ENCODE assay signal across 14 cellular contexts in the genomic region with DNA sequence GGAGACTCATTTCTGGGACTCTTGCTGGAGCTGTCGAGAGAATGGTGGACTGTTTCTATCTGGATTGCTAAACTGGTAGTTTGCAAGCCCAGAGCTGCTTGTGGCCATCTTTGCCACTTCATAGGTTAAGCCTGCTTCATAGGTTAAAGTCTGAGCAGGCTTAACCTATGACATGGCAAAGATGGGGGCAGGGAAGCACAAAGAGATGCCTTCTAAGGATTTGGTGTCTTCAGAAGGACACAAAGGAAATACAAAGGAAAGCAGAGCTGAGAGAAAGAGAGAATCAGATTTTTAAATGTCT.
DNase-seq lines count a peak whose midpoint lies in the region; ATAC-seq and TF ChIP-seq lines count a peak whose summit lies in the region.
"Had no signal": no experiment of that assay in that cellular context is flagged by ENCODE, and none has a peak within 500 bp of the region (broad histone marks: within the 10 kb centered on the region; RNA-seq: fewer than 3 reads in every experiment).

No MANE protein-coding gene starts in this region.

- ATAC-seq in natural killer cell treated with Interleukin-12 subunit alpha and Interleukin-12 subunit beta and Interleukin-15 and Interleukin-18, amount 100 ng/mL, for 72 hours = no peak
- no peak for ATAC-seq in natural killer cell
- no peak for ATAC-seq in PC-3
- ATAC-seq in stimulated activated naive CD8-positive, alpha-beta T cell treated with anti-CD3 and anti-CD28 coated beads, Interleukin-15, amount 100 ng/mL, for 72 hours = no peak

- TF ChIP-seq CTCF in natural killer cell (IDR thresholded peaks at IDR 0.05) = no peak
- TF ChIP-seq CTCF in PC-3 (conservative IDR thresholded peaks at IDR 0.05; ENCODE audit: low read depth, low read length) = no peak
- no peak for TF ChIP-seq CTCF in fibroblast of lung (conservative IDR thresholded peaks at IDR 0.05 in 1 of 2, IDR thresholded peaks at IDR 0.05 in 1 of 2; ENCODE audit: low read depth in 1 of 2, low read length in 2 of 2)

- H3K79me2 ChIP-seq in PC-3 (ENCODE audit: low read length) (no peaks in the 10 kb centered on the region), fibroblast of lung (ENCODE audit: control insufficient read depth, insufficient read depth, low read length) (no peaks in the 10 kb centered on the region)

- intact Hi-C loops in natural killer cell (cut with micrococcal nuclease) = no loop called here
- intact Hi-C loops in PC-3 (cut with micrococcal nuclease) = no loop called here

- H2AFZ ChIP-seq in PC-3 (ENCODE audit: low read length) = peak overlapping the region; percentile 32
- H2AFZ ChIP-seq in fibroblast of lung (ENCODE audit: low read length) = peak overlapping the region; percentile 49

- H3K27ac Mint-ChIP-seq in natural killer cell treated with Interleukin-12 subunit alpha and Interleukin-12 subunit beta and Interleukin-15 and Interleukin-18, amount 100 ng/mL, for 72 hours = peak overlapping the region in 1 of 2 donors; percentile 24
- H3K27ac Mint-ChIP-seq in natural killer cell = no peak overlapping the region
- peak overlapping the region in 1 of 2 donors; percentile 34 for H3K27ac Mint-ChIP-seq in stimulated activated naive CD8-positive, alpha-beta T cell treated with anti-CD3 and anti-CD28 coated beads, Interleukin-15, amount 100 ng/mL, for 72 hours

- BruUV-seq in PC-3 (replicated peaks; lab: Mats Ljungman, UMichigan) = no TSS peak

- H3K4me1 Mint-ChIP-seq in natural killer cell treated with Interleukin-12 subunit alpha and Interleukin-12 subunit beta and Interleukin-15 and Interleukin-18, amount 100 ng/mL, for 72 hours (ENCODE audit: low read depth in 2 of 2) = peaks cover 5 to 13% of the 10 kb centered on the region in 2 donors
- no peaks in the 10 kb centered on the region for H3K4me1 Mint-ChIP-seq in natural killer cell
- peaks cover 29% of the 10 kb centered on the region for H3K4me1 Mint-ChIP-seq in stimulated activated naive CD8-positive, alpha-beta T cell treated with anti-CD3 and anti-CD28 coated beads, Interleukin-15, amount 100 ng/mL, for 72 hours

- H4K20me1 ChIP-seq in PC-3 (ENCODE audit: low read length) = no peaks in the 10 kb centered on the region
- H4K20me1 ChIP-seq in fibroblast of lung (ENCODE audit: control insufficient read depth, extremely low read depth, insufficient read depth, low read length) = no peaks in the 10 kb centered on the region

- POLR2A ChIA-PET in PC-3 (lab: Charles Lee; ENCODE audit: unreplicated experiment) = interaction anchor here (0.7 kb wide), 1 partner anchor 360 kb away, joined by 3 read pairs; no protein-coding TSS in a partner anchor

- H3K36me3 Mint-ChIP-seq in natural killer cell treated with Interleukin-12 subunit alpha and Interleukin-12 subunit beta and Interleukin-15 and Interleukin-18, amount 100 ng/mL, for 72 hours = peaks cover 12% of the 10 kb centered on the region
- no peaks in the 10 kb centered on the region for H3K36me3 Mint-ChIP-seq in natural killer cell

- CTCF ChIA-PET in PC-3 (lab: Charles Lee) = interaction anchor here (0.8 kb wide), 1 partner anchor 644 kb away, joined by 5 read pairs; no protein-coding TSS in a partner anchor

- no peaks in the 10 kb centered on the region for H3K9me2 ChIP-seq in PC-3 (replicated peaks; ENCODE audit: low read length)

- H3F3A ChIP-seq in PC-3 (ENCODE audit: low read length, unreplicated experiment) = no peaks in the 10 kb centered on the region

- H3K9me3 Mint-ChIP-seq in natural killer cell treated with Interleukin-12 subunit alpha and Interleukin-12 subunit beta and Interleukin-15 and Interleukin-18, amount 100 ng/mL, for 72 hours = peaks cover 3% of the 10 kb centered on the region
- H3K9me3 Mint-ChIP-seq in natural killer cell = peaks cover 2 to 4% of the 10 kb centered on the region in 2 donors
- peaks cover 15 to 18% of the 10 kb centered on the region in 2 donors for H3K9me3 Mint-ChIP-seq in stimulated activated naive CD8-positive, alpha-beta T cell treated with anti-CD3 and anti-CD28 coated beads, Interleukin-15, amount 100 ng/mL, for 72 hours

- H3K9ac ChIP-seq in PC-3 (ENCODE audit: low read length) (no peak overlapping the region), fibroblast of lung (ENCODE audit: insufficient read depth, low read length) (no peak overlapping the region)

- H3K4me3 Mint-ChIP-seq in natural killer cell treated with Interleukin-12 subunit alpha and Interleukin-12 subunit beta and Interleukin-15 and Interleukin-18, amount 100 ng/mL, for 72 hours = peak overlapping the region; percentile 62
- H3K4me3 Mint-ChIP-seq in natural killer cell = no peak overlapping the region
- H3K4me3 Mint-ChIP-seq in stimulated activated naive CD8-positive, alpha-beta T cell treated with anti-CD3 and anti-CD28 coated beads, Interleukin-15, amount 100 ng/mL, for 72 hours = peak overlapping the region; percentile 36 to 58
- H3K4me3 Mint-ChIP-seq: activated CD4-positive, alpha-beta T cell treated with anti-CD3 and anti-CD28 coated beads, Interleukin-2, amount 10 ng/mL, durations not matched to agents 7 days and 5 days had no signal

- H3K36me3 ChIP-seq in PC-3 (ENCODE audit: low read depth, low read length) = no peaks in the 10 kb centered on the region
- H3K36me3 ChIP-seq in fibroblast of lung (ENCODE audit: control insufficient read depth, insufficient read depth, low read length) = no peaks in the 10 kb centered on the region
- H3K36me3 ChIP-seq: gastroesophageal sphincter had no signal

- H3K27me3 ChIP-seq in PC-3 (ENCODE audit: low read length) (no peaks in the 10 kb centered on the region), fibroblast of lung (ENCODE audit: control insufficient read depth, insufficient read depth, low read length) (no peaks in the 10 kb centered on the region)

- no peaks in the 10 kb centered on the region for H3K9me3 ChIP-seq in PC-3 (ENCODE audit: low read length)
- no peaks in the 10 kb centered on the region for H3K9me3 ChIP-seq in fibroblast of lung (ENCODE audit: control insufficient read depth, insufficient read depth, low read depth, low read length)
- H3K9me3 ChIP-seq: mucosa of descending colon had no signal

- H3K4me3 ChIP-seq in PC-3 (ENCODE audit: low read length) (no peak overlapping the region), fibroblast of lung (replicated peaks in 1 of 4; ENCODE audit: control extremely low read depth in 1 of 4, insufficient read depth in 1 of 4, low read depth in 3 of 4, low read length in 4 of 4) (no peak overlapping the region)
- H3K4me3 ChIP-seq: gastroesophageal sphincter, mucosa of descending colon had no signal

- peak overlapping the region; percentile 71 for H3K27ac ChIP-seq in PC-3 (ENCODE audit: low read length)
- H3K27ac ChIP-seq in fibroblast of lung (ENCODE audit: insufficient read depth, low read length) = no peak overlapping the region
- H3K27ac ChIP-seq: gastroesophageal sphincter had no signal

- peak overlapping the region; percentile 53; the same call in 1 of the 2 replicates for H3K4me2 ChIP-seq in PC-3 (ENCODE audit: low read length)
- H3K4me2 ChIP-seq in fibroblast of lung (ENCODE audit: extremely low read depth, insufficient read depth, low read length) = no peak overlapping the region

- no peak for DNase-seq in natural killer cell treated with Interleukin-12 subunit alpha and Interleukin-12 subunit beta and Interleukin-15 and Interleukin-18, amount 100 ng/mL, for 72 hours (ENCODE audit: low spot score)
- DNase-seq in natural killer cell (no peak), PC-3 (no peak), fibroblast of lung (ENCODE audit: low read depth in 2 of 2) (no peak), SHP77 (lab: John Stamatoyannopoulos, UW) (no peak), NCI-H1694 treated with DMSO at 0.1 percent for 48 hours (lab: John Stamatoyannopoulos, UW) (no peak)
- DNase-seq in stimulated activated naive CD8-positive, alpha-beta T cell treated with anti-CD3 and anti-CD28 coated beads, Interleukin-15, amount 100 ng/mL, for 72 hours = no peak
- no peak for DNase-seq in activated CD4-positive, CD25-positive, alpha-beta regulatory T cell (lab: John Stamatoyannopoulos, UW)
- DNase-seq: activated CD4-positive, alpha-beta T cell treated with anti-CD3 and anti-CD28 coated beads, Interleukin-2, amount 10 ng/mL, durations not matched to agents 7 days and 5 days; mucosa of descending colon; NCI-H1048; OCI-M1; posterior cingulate gyrus had no signal

- H3K4me1 ChIP-seq in PC-3 (ENCODE audit: insufficient read depth, low read length) = peaks cover 26% of the 10 kb centered on the region
- H3K4me1 ChIP-seq in fibroblast of lung (ENCODE audit: control insufficient read depth, extremely low read depth, insufficient read depth, low read length) = peaks cover 3% of the 10 kb centered on the region
- H3K4me1 ChIP-seq: gastroesophageal sphincter had no signal

- peaks cover 11 to 21% of the 10 kb centered on the region in 2 donors for H3K27me3 Mint-ChIP-seq in natural killer cell treated with Interleukin-12 subunit alpha and Interleukin-12 subunit beta and Interleukin-15 and Interleukin-18, amount 100 ng/mL, for 72 hours
- H3K27me3 Mint-ChIP-seq in natural killer cell (ENCODE audit: low read depth in 2 of 2) = peaks cover 1 to 11% of the 10 kb centered on the region in 2 donors
- peaks cover 13% of the 10 kb centered on the region for H3K27me3 Mint-ChIP-seq in stimulated activated naive CD8-positive, alpha-beta T cell treated with anti-CD3 and anti-CD28 coated beads, Interleukin-15, amount 100 ng/mL, for 72 hours
- H3K27me3 Mint-ChIP-seq: activated CD4-positive, alpha-beta T cell treated with anti-CD3 and anti-CD28 coated beads, Interleukin-2, amount 10 ng/mL, durations not matched to agents 7 days and 5 days had no signal
